38 cellular contexts compared by ENCODE assay signal in the genomic region with DNA sequence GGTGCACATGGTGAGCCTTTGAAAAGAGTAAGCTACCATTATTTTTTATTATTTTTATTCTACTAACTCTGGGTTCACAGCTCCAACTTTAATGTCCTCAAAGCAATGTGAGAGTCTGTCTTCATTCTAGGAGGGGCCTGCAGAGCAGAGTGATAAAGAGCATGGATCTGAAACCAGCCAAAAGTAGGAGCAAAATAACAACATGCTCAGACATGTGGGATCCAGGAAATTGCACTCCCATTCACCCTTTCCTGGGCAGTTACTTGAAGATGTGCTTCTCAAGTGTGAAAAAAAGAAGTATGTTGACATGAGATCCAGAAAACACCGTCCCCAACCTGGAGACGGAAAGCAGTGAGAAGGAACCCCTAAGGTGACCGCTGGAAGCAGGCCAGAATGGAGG. TPM values are rescaled to one million over a fixed set of nuclear protein-coding genes. Genes with fewer than 3 reads are reported as not detected.
"Had no signal": no experiment of that assay in that cellular context is flagged by ENCODE, and none has a peak within 500 bp of the region (broad histone marks: within the 10 kb centered on the region; RNA-seq: fewer than 3 reads in every experiment).

No MANE protein-coding gene starts in this region.

- H3K4me1 ChIP-seq: adrenal gland, Peyer's patch had no signal

- H3K36me3 Mint-ChIP-seq: activated naive CD4-positive, alpha-beta T cell treated with anti-CD3 and anti-CD28 coated beads, Interleukin-2, amount 50 U/mL, for 72 hours; brain; WTC11 had no signal

- H3K9me3 ChIP-seq: adrenal gland, Peyer's patch had no signal

- H3K27ac Mint-ChIP-seq: activated CD4-positive, alpha-beta T cell treated with anti-CD3 and anti-CD28 coated beads for 36 hours; activated CD4-positive, alpha-beta T cell treated with anti-CD3 and anti-CD28 coated beads, Interleukin-2, amount 10 ng/mL, durations not matched to agents 7 days and 5 days; activated CD8-positive, alpha-beta T cell treated with anti-CD3 and anti-CD28 coated beads, Interleukin-2, amount 10 ng/mL, durations not matched to agents 7 days and 5 days; activated naive CD4-positive, alpha-beta T cell treated with anti-CD3 and anti-CD28 coated beads for 36 hours; activated naive CD4-positive, alpha-beta T cell treated with anti-CD3 and anti-CD28 coated beads, Interleukin-2, amount 50 U/mL, for 72 hours; activated T-cell treated with anti-CD3 and anti-CD28 coated beads, Interleukin-2, amount 50 U/mL, for 24 hours; activated T-helper 1 cell treated with anti-CD3 and anti-CD28 coated beads, Interleukin-12 subunit alpha, Interleukin-12 subunit beta, Interleukin-2, Interleukin-4 antibody, amounts not matched to agents 30 ng/mL and 10 ng/mL and 1 ng/mL, durations not matched to agents 14 hours and 24 hours and 36 hours; brain; WTC11 had no signal

- H3K4me3 Mint-ChIP-seq: activated CD4-positive, alpha-beta T cell treated with anti-CD3 and anti-CD28 coated beads for 36 hours; activated CD4-positive, alpha-beta T cell treated with anti-CD3 and anti-CD28 coated beads, Interleukin-2, amount 10 ng/mL, durations not matched to agents 7 days and 5 days; activated CD8-positive, alpha-beta T cell treated with anti-CD3 and anti-CD28 coated beads, Interleukin-2, amount 10 ng/mL, durations not matched to agents 7 days and 5 days; activated naive CD4-positive, alpha-beta T cell treated with anti-CD3 and anti-CD28 coated beads for 36 hours; activated T-cell treated with anti-CD3 and anti-CD28 coated beads, Interleukin-2, amount 50 U/mL, for 24 hours; activated T-helper 1 cell treated with anti-CD3 and anti-CD28 coated beads, Interleukin-12 subunit alpha, Interleukin-12 subunit beta, Interleukin-2, Interleukin-4 antibody, amounts not matched to agents 30 ng/mL and 10 ng/mL and 1 ng/mL, durations not matched to agents 14 hours and 24 hours and 36 hours; brain; central memory CD8-positive, alpha-beta T cell; WTC11 had no signal

- FAIRE-seq: TTC549 had no signal

- H3K9me3 Mint-ChIP-seq: activated CD4-positive, alpha-beta T cell treated with anti-CD3 and anti-CD28 coated beads, Interleukin-2, amount 10 ng/mL, durations not matched to agents 7 days and 5 days; activated naive CD4-positive, alpha-beta T cell treated with anti-CD3 and anti-CD28 coated beads for 36 hours; activated naive CD4-positive, alpha-beta T cell treated with anti-CD3 and anti-CD28 coated beads, Interleukin-2, amount 50 U/mL, for 72 hours; activated T-cell treated with anti-CD3 and anti-CD28 coated beads, Interleukin-2, amount 50 U/mL, for 24 hours; activated T-helper 1 cell treated with anti-CD3 and anti-CD28 coated beads, Interleukin-12 subunit alpha, Interleukin-12 subunit beta, Interleukin-2, Interleukin-4 antibody, amounts not matched to agents 30 ng/mL and 10 ng/mL and 1 ng/mL, durations not matched to agents 14 hours and 24 hours and 36 hours; central memory CD8-positive, alpha-beta T cell; WTC11 had no signal

- H3K4me3 ChIP-seq: adrenal gland, cardiac muscle cell, Peyer's patch had no signal

- H3K36me3 ChIP-seq: adrenal gland, cardiac muscle cell, Peyer's patch had no signal

- H3K27me3 ChIP-seq: adrenal gland, cardiac muscle cell, Peyer's patch had no signal

- H3K4me1 Mint-ChIP-seq: activated CD4-positive, alpha-beta T cell treated with anti-CD3 and anti-CD28 coated beads for 36 hours; activated CD4-positive, alpha-beta T cell treated with anti-CD3 and anti-CD28 coated beads, Interleukin-2, amount 10 ng/mL, durations not matched to agents 7 days and 5 days; brain; central memory CD8-positive, alpha-beta T cell; WTC11 had no signal

- DNase-seq: activated CD4-positive, alpha-beta T cell treated with anti-CD3 and anti-CD28 coated beads for 36 hours; activated CD4-positive, alpha-beta T cell treated with anti-CD3 and anti-CD28 coated beads, Interleukin-2, amount 10 ng/mL, durations not matched to agents 7 days and 5 days; activated CD4-positive, alpha-beta T cell treated with anti-CD3 and anti-CD28 coated beads, Interleukin-2, amount 50 U/mL, for 48 hours; activated CD8-positive, alpha-beta T cell treated with anti-CD3 and anti-CD28 coated beads, Interleukin-2, amount 10 ng/mL, durations not matched to agents 7 days and 5 days; activated gamma-delta T cell treated with Interleukin-2 at 50 U/mL for 16 hours; activated naive CD4-positive, alpha-beta T cell treated with anti-CD3 and anti-CD28 coated beads for 36 hours; activated T-cell treated with anti-CD3 and anti-CD28 coated beads, Interleukin-2, amount 50 U/mL, for 24 hours; adrenal gland; Karpas-422; KBM-7; NCI-H1105 treated with DMSO at 0.1 percent for 48 hours; NCI-H1436; NCI-H1694; NCI-H1930; NCI-H2081 treated with DMSO at 0.1 percent for 48 hours; NCI-H226; NCI-H446 treated with DMSO at 0.1 percent for 48 hours; NCI-H524; NCI-H69; NK-92 treated with Interleukin-12 subunit alpha and Interleukin-12 subunit beta, amount 100 ng/mL, for 24 hours; PC-3; Peyer's patch; Right ventricle myocardium superior; RPMI8226; SW 1271; T-helper 1 cell; T1000 had no signal

- H3K27ac ChIP-seq: adrenal gland, cardiac muscle cell, Peyer's patch had no signal

- ATAC-seq: activated CD4-positive, alpha-beta T cell treated with anti-CD3 and anti-CD28 coated beads for 36 hours; activated CD4-positive, CD25-positive, alpha-beta regulatory T cell treated with anti-CD3 and anti-CD28 coated beads, Interleukin-2, amount 50 U/mL, for 24 hours; activated CD8-positive, alpha-beta T cell treated with anti-CD3 and anti-CD28 coated beads, Interleukin-2, amount 10 ng/mL, durations not matched to agents 7 days and 5 days; activated naive CD4-positive, alpha-beta T cell treated with anti-CD3 and anti-CD28 coated beads, Interleukin-2, amount 50 U/mL, for 72 hours; PC-3; WTC11 had no signal

RNA-seq across cellular contexts. Expression of gene LIN28A, which starts 8.7 kb away (rescaled TPM):
- total RNA-seq: activated CD4-positive, alpha-beta T cell treated with anti-CD3 and anti-CD28 coated beads for 36 hours; activated CD4-positive, alpha-beta T cell treated with anti-CD3 and anti-CD28 coated beads, Interleukin-2, amount 10 ng/mL, durations not matched to agents 7 days and 5 days; activated CD8-positive, alpha-beta T cell treated with anti-CD3 and anti-CD28 coated beads, Interleukin-2, amount 10 ng/mL, durations not matched to agents 7 days and 5 days; activated naive CD4-positive, alpha-beta T cell treated with anti-CD3 and anti-CD28 coated beads for 36 hours; activated naive CD4-positive, alpha-beta T cell treated with anti-CD3 and anti-CD28 coated beads, Interleukin-2, amount 50 U/mL, for 72 hours; activated T-helper 1 cell treated with anti-CD3 and anti-CD28 coated beads, Interleukin-12 subunit alpha, Interleukin-12 subunit beta, Interleukin-2, Interleukin-4 antibody, amounts not matched to agents 30 ng/mL and 10 ng/mL and 1 ng/mL, durations not matched to agents 14 hours and 24 hours and 36 hours; chondrocyte; MCF 10A; PC-3; Peyer's patch; Right ventricle myocardium superior; T-helper 2 cell treated with Interferon-gamma antibody and Interleukin-4, amounts not matched to agents 100 ng/mL and 5 ng/mL, for 36 hours had no signal
- polyA plus RNA-seq: adrenal gland had no signal

RNA-seq across cellular contexts. Expression of gene ZNF683, which starts 29.3 kb away (rescaled TPM):
- total RNA-seq: activated CD4-positive, alpha-beta T cell treated with anti-CD3 and anti-CD28 coated beads for 36 hours; activated naive CD4-positive, alpha-beta T cell treated with anti-CD3 and anti-CD28 coated beads for 36 hours; activated naive CD4-positive, alpha-beta T cell treated with anti-CD3 and anti-CD28 coated beads, Interleukin-2, amount 50 U/mL, for 72 hours; activated T-helper 1 cell treated with anti-CD3 and anti-CD28 coated beads, Interleukin-12 subunit alpha, Interleukin-12 subunit beta, Interleukin-2, Interleukin-4 antibody, amounts not matched to agents 30 ng/mL and 10 ng/mL and 1 ng/mL, durations not matched to agents 14 hours and 24 hours and 36 hours; cardiac muscle cell; chondrocyte; MCF 10A; PC-3; Peyer's patch; Right ventricle myocardium superior; WTC11 had no signal
- polyA plus RNA-seq: cardiac muscle cell had no signal

RNA-seq across cellular contexts. Expression of gene CRYBG2, which starts 48.0 kb away (rescaled TPM):
- total RNA-seq: adrenal gland, chondrocyte, Right ventricle myocardium superior had no signal
